1 cellular context compared by ENCODE assay signal in the genomic region with DNA sequence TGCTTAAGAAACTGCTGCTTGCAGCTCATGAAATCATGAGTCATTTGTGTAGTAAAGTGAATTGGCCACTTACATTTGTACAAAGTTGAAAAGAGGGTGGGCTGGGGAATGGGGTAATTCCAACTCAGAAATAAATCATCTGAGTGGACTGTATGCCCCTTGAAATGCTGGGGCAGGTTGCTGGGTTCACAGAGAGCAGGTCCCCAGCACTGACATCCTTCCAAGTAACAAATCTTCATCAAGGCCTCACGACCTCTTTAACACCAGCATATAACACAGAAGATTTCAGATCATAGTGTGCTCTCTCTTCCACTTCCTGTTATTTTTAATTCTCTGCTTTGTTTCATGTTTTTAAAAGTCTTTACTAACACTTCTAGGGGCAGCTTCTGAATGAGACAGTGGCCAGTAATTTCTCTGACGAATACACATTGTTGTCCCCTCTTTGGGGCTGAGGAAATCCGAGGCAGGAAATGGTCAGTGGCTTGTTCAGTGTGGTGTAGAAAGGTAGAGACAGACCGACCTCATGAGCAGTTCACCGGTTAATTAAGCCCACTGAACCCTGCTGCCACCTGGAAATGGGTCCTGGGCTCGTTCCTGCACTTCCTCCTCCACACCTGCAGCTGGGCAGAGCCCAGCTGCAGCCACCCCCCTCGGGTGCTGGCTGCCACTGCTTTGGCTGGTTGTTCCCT.
A peak's percentile ranks its signal among the peaks of the same experiment; 100 is the strongest.
TF ChIP-seq lines count a peak whose summit lies in the region.

No MANE protein-coding gene starts in this region.

TF ChIP-seq in GM12878, 131 proteins besides CTCF, POLR2A, EP300 and RAD21 (continued from another document):
- TF ChIP-seq, protein P1, sequence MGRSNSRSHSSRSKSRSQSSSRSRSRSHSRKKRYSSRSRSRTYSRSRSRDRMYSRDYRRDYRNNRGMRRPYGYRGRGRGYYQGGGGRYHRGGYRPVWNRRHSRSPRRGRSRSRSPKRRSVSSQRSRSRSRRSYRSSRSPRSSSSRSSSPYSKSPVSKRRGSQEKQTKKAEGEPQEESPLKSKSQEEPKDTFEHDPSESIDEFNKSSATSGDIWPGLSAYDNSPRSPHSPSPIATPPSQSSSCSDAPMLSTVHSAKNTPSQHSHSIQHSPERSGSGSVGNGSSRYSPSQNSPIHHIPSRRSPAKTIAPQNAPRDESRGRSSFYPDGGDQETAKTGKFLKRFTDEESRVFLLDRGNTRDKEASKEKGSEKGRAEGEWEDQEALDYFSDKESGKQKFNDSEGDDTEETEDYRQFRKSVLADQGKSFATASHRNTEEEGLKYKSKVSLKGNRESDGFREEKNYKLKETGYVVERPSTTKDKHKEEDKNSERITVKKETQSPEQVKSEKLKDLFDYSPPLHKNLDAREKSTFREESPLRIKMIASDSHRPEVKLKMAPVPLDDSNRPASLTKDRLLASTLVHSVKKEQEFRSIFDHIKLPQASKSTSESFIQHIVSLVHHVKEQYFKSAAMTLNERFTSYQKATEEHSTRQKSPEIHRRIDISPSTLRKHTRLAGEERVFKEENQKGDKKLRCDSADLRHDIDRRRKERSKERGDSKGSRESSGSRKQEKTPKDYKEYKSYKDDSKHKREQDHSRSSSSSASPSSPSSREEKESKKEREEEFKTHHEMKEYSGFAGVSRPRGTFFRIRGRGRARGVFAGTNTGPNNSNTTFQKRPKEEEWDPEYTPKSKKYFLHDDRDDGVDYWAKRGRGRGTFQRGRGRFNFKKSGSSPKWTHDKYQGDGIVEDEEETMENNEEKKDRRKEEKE (IDR thresholded peaks at IDR 0.05), result no peak
- TF ChIP-seq FOXM1 (IDR thresholded peaks at IDR 0.05; ENCODE audit: low read depth, low read length) (peak; percentile 39; the same call in 1 of the 2 replicates), TBL1XR1 (IDR thresholded peaks at IDR 0.05; ENCODE audit: low read depth, low read length) (0 out of 2 replicates have a peak, but pooled peaks have one; percentile 39), BACH1 (IDR thresholded peaks at IDR 0.05; ENCODE audit: borderline replicate concordance) (0 out of 2 replicates have a peak, but pooled peaks have one; percentile 3), JUNB (IDR thresholded peaks at IDR 0.05) (peak; percentile 87), TCF12 (IDR thresholded peaks at IDR 0.05; ENCODE audit: low read depth, low read length) (peak; percentile 97), JUND (IDR thresholded peaks at IDR 0.05; ENCODE audit: low read depth, low read length) (peak; percentile 53; the same call in 1 of the 2 replicates), MYB (IDR thresholded peaks at IDR 0.05; ENCODE audit: borderline replicate concordance, low read depth, low read length) (no peak), ZZZ3 (IDR thresholded peaks at IDR 0.05; ENCODE audit: control insufficient read depth, insufficient read length, low read depth) (no peak), IKZF1 (conservative IDR thresholded peaks at IDR 0.05) (peak; percentile 69), NR2C2 (IDR thresholded peaks at IDR 0.05; ENCODE audit: borderline replicate concordance, control insufficient read depth, insufficient read length, low read depth) (no peak), CREM (IDR thresholded peaks at IDR 0.05; ENCODE audit: low read depth) (peak; percentile 35; the same call in 1 of the 2 replicates), SPI1 (IDR thresholded peaks at IDR 0.05; ENCODE audit: borderline replicate concordance, insufficient read depth, low read depth, low read length) (peak; percentile 69), MTA2 (IDR thresholded peaks at IDR 0.05; ENCODE audit: low read depth) (peak; percentile 70), NR2F1 (conservative IDR thresholded peaks at IDR 0.05) (peak; percentile 31; the same call in 1 of the 2 replicates), ATF7 (IDR thresholded peaks at IDR 0.05; ENCODE audit: low read depth) (no peak), CREB1 (IDR thresholded peaks at IDR 0.05; ENCODE audit: low read depth) (0 out of 2 replicates have a peak, but pooled peaks have one; percentile 18), RUNX3 (IDR thresholded peaks at IDR 0.05; ENCODE audit: low read length) (peak; percentile 79), MTA3 (IDR thresholded peaks at IDR 0.05; ENCODE audit: borderline replicate concordance, low read length) (peak; percentile 54), ZSCAN29 (IDR thresholded peaks at IDR 0.05) (0 out of 2 replicates have a peak, but pooled peaks have one; percentile 23), DPF2 (IDR thresholded peaks at IDR 0.05) (peak; percentile 68), ETV6 (conservative IDR thresholded peaks at IDR 0.05 in 1 of 2, IDR thresholded peaks at IDR 0.05 in 1 of 2; ENCODE audit: borderline replicate concordance in 1 of 2, low read depth in 1 of 2) (peak in 1 of 2 experiments; percentile 61; a peak in 1 of 4 replicates)
- TF ChIP-seq, protein P2, sequence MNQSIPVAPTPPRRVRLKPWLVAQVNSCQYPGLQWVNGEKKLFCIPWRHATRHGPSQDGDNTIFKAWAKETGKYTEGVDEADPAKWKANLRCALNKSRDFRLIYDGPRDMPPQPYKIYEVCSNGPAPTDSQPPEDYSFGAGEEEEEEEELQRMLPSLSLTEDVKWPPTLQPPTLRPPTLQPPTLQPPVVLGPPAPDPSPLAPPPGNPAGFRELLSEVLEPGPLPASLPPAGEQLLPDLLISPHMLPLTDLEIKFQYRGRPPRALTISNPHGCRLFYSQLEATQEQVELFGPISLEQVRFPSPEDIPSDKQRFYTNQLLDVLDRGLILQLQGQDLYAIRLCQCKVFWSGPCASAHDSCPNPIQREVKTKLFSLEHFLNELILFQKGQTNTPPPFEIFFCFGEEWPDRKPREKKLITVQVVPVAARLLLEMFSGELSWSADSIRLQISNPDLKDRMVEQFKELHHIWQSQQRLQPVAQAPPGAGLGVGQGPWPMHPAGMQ (IDR thresholded peaks at IDR 0.05; ENCODE audit: borderline replicate concordance), result no peak
- TF ChIP-seq, protein P3, sequence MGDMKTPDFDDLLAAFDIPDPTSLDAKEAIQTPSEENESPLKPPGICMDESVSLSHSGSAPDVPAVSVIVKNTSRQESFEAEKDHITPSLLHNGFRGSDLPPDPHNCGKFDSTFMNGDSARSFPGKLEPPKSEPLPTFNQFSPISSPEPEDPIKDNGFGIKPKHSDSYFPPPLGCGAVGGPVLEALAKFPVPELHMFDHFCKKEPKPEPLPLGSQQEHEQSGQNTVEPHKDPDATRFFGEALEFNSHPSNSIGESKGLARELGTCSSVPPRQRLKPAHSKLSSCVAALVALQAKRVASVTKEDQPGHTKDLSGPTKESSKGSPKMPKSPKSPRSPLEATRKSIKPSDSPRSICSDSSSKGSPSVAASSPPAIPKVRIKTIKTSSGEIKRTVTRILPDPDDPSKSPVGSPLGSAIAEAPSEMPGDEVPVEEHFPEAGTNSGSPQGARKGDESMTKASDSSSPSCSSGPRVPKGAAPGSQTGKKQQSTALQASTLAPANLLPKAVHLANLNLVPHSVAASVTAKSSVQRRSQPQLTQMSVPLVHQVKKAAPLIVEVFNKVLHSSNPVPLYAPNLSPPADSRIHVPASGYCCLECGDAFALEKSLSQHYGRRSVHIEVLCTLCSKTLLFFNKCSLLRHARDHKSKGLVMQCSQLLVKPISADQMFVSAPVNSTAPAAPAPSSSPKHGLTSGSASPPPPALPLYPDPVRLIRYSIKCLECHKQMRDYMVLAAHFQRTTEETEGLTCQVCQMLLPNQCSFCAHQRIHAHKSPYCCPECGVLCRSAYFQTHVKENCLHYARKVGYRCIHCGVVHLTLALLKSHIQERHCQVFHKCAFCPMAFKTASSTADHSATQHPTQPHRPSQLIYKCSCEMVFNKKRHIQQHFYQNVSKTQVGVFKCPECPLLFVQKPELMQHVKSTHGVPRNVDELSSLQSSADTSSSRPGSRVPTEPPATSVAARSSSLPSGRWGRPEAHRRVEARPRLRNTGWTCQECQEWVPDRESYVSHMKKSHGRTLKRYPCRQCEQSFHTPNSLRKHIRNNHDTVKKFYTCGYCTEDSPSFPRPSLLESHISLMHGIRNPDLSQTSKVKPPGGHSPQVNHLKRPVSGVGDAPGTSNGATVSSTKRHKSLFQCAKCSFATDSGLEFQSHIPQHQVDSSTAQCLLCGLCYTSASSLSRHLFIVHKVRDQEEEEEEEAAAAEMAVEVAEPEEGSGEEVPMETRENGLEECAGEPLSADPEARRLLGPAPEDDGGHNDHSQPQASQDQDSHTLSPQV (IDR thresholded peaks at IDR 0.05), result no peak
- TF ChIP-seq, protein P4, sequence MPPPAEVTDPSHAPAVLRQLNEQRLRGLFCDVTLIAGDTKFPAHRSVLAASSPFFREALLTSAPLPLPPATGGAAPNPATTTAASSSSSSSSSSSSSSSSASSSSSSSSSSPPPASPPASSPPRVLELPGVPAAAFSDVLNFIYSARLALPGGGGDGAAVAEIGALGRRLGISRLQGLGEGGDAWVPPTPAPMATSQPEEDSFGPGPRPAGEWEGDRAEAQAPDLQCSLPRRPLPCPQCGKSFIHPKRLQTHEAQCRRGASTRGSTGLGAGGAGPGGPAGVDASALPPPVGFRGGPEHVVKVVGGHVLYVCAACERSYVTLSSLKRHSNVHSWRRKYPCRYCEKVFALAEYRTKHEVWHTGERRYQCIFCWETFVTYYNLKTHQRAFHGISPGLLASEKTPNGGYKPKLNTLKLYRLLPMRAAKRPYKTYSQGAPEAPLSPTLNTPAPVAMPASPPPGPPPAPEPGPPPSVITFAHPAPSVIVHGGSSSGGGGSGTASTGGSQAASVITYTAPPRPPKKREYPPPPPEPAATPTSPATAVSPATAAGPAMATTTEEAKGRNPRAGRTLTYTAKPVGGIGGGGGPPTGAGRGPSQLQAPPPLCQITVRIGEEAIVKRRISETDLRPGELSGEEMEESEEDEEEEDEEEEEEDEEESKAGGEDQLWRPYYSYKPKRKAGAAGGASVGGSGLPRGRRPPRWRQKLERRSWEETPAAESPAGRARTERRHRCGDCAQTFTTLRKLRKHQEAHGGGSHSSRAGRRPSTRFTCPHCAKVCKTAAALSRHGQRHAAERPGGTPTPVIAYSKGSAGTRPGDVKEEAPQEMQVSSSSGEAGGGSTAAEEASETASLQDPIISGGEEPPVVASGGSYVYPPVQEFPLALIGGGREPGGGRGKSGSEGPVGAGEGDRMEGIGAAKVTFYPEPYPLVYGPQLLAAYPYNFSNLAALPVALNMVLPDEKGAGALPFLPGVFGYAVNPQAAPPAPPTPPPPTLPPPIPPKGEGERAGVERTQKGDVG (CRISPR knock-in tag; IDR thresholded peaks at IDR 0.05), result no peak
- TF ChIP-seq, protein P5, sequence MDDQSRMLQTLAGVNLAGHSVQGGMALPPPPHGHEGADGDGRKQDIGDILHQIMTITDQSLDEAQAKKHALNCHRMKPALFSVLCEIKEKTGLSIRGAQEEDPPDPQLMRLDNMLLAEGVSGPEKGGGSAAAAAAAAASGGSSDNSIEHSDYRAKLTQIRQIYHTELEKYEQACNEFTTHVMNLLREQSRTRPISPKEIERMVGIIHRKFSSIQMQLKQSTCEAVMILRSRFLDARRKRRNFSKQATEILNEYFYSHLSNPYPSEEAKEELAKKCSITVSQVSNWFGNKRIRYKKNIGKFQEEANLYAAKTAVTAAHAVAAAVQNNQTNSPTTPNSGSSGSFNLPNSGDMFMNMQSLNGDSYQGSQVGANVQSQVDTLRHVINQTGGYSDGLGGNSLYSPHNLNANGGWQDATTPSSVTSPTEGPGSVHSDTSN (IDR thresholded peaks at IDR 0.05; ENCODE audit: insufficient replicate concordance, low read depth, low read length), result no peak
- TF ChIP-seq, protein P6, sequence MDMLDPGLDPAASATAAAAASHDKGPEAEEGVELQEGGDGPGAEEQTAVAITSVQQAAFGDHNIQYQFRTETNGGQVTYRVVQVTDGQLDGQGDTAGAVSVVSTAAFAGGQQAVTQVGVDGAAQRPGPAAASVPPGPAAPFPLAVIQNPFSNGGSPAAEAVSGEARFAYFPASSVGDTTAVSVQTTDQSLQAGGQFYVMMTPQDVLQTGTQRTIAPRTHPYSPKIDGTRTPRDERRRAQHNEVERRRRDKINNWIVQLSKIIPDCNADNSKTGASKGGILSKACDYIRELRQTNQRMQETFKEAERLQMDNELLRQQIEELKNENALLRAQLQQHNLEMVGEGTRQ (IDR thresholded peaks at IDR 0.05; ENCODE audit: borderline replicate concordance, low read depth, low read length), result no peak
- TF ChIP-seq, protein P7, sequence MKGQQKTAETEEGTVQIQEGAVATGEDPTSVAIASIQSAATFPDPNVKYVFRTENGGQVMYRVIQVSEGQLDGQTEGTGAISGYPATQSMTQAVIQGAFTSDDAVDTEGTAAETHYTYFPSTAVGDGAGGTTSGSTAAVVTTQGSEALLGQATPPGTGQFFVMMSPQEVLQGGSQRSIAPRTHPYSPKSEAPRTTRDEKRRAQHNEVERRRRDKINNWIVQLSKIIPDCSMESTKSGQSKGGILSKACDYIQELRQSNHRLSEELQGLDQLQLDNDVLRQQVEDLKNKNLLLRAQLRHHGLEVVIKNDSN (IDR thresholded peaks at IDR 0.05; ENCODE audit: borderline replicate concordance, extremely low read length, insufficient read depth, low read depth, low read length), result no peak
- TF ChIP-seq, protein P8, sequence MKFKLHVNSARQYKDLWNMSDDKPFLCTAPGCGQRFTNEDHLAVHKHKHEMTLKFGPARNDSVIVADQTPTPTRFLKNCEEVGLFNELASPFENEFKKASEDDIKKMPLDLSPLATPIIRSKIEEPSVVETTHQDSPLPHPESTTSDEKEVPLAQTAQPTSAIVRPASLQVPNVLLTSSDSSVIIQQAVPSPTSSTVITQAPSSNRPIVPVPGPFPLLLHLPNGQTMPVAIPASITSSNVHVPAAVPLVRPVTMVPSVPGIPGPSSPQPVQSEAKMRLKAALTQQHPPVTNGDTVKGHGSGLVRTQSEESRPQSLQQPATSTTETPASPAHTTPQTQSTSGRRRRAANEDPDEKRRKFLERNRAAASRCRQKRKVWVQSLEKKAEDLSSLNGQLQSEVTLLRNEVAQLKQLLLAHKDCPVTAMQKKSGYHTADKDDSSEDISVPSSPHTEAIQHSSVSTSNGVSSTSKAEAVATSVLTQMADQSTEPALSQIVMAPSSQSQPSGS (IDR thresholded peaks at IDR 0.05; ENCODE audit: low read length), result peak; percentile 67
TF ChIP-seq in GM12878: peak in this region for 25.
